ENCODE assay signal across 17 cellular contexts in genomic region chr17:14037453-14037852, GRCh38. TPM values are rescaled to one million over a fixed set of nuclear protein-coding genes. Genes with fewer than 3 reads are reported as not detected.
DNase-seq lines count a peak whose midpoint lies in the region; ATAC-seq and TF ChIP-seq lines count a peak whose summit lies in the region.
"Had no signal": no experiment of that assay in that cellular context is flagged by ENCODE, and none has a peak within 500 bp of the region (broad histone marks: within the 10 kb centered on the region; RNA-seq: fewer than 3 reads in every experiment).

No MANE protein-coding gene starts in this region.

- no peaks in the 10 kb centered on the region for H3K27me3 Mint-ChIP-seq in T-helper 2 cell treated with Interferon-gamma antibody and Interleukin-4, amounts not matched to agents 5 μg/mL and 100 μg/mL, for 36 hours (ENCODE audit: low read depth)
- H3K27me3 Mint-ChIP-seq in stimulated activated naive CD8-positive, alpha-beta T cell treated with anti-CD3 and anti-CD28 coated beads, Interleukin-15, Interleukin-2, amounts not matched to agents 100 ng/mL and 50 ng/mL, for 24 hours, result no peaks in the 10 kb centered on the region
- no peaks in the 10 kb centered on the region for H3K27me3 Mint-ChIP-seq in stimulated activated naive CD8-positive, alpha-beta T cell treated with anti-CD3 and anti-CD28 coated beads, Interleukin-15, amount 100 ng/mL, for 72 hours
- no peaks in the 10 kb centered on the region for H3K27me3 Mint-ChIP-seq in activated T-helper 17 cell treated with anti-CD3 and anti-CD28 coated beads, Interleukin-2, amount 50 U/mL, for 72 hours
- H3K27me3 Mint-ChIP-seq: B cell; CD8-positive, alpha-beta memory T cell had no signal

- no peaks in the 10 kb centered on the region for H3K27me3 ChIP-seq in left lung
- no peaks in the 10 kb centered on the region for H3K27me3 ChIP-seq in upper lobe of left lung
- H3K27me3 ChIP-seq: BLaER1 treated with 17β-estradiol and CSF1 and Interleukin-3, amounts not matched to agents 10 nM and 100 nM had no signal

- TF ChIP-seq CTCF in left lung (IDR thresholded peaks at IDR 0.05) (no peak), upper lobe of left lung (IDR thresholded peaks at IDR 0.05) (no peak)

- no peak for TF ChIP-seq POLR2A in upper lobe of left lung (IDR thresholded peaks at IDR 0.05)

- H3K4me1 ChIP-seq in left lung (no peaks in the 10 kb centered on the region), upper lobe of left lung (peaks cover 0 to 4% (median 0%) of the 10 kb centered on the region in 4 donors)
- H3K4me1 ChIP-seq: BLaER1 treated with 17β-estradiol and CSF1 and Interleukin-3, amounts not matched to agents 10 nM and 100 nM had no signal

- no peak overlapping the region for H3K27ac Mint-ChIP-seq in T-helper 2 cell treated with Interferon-gamma antibody and Interleukin-4, amounts not matched to agents 5 μg/mL and 100 μg/mL, for 36 hours
- peak overlapping the region; percentile 19 for H3K27ac Mint-ChIP-seq in stimulated activated naive CD8-positive, alpha-beta T cell treated with anti-CD3 and anti-CD28 coated beads, Interleukin-15, Interleukin-2, amounts not matched to agents 100 ng/mL and 50 ng/mL, for 24 hours
- no peak overlapping the region for H3K27ac Mint-ChIP-seq in stimulated activated naive CD8-positive, alpha-beta T cell treated with anti-CD3 and anti-CD28 coated beads, Interleukin-15, amount 100 ng/mL, for 72 hours
- H3K27ac Mint-ChIP-seq in activated T-helper 17 cell treated with anti-CD3 and anti-CD28 coated beads, Interleukin-2, amount 50 U/mL, for 72 hours, result peak overlapping the region; percentile 36
- H3K27ac Mint-ChIP-seq: B cell, H9 had no signal

- H3K4me3 ChIP-seq in left lung (no peak overlapping the region), upper lobe of left lung (no peak overlapping the region)
- H3K4me3 ChIP-seq: BLaER1 treated with 17β-estradiol and CSF1 and Interleukin-3, amounts not matched to agents 10 nM and 100 nM; GM12878 had no signal

- H3K9me3 Mint-ChIP-seq in T-helper 2 cell treated with Interferon-gamma antibody and Interleukin-4, amounts not matched to agents 5 μg/mL and 100 μg/mL, for 36 hours, result no peaks in the 10 kb centered on the region
- H3K9me3 Mint-ChIP-seq in stimulated activated naive CD8-positive, alpha-beta T cell treated with anti-CD3 and anti-CD28 coated beads, Interleukin-15, Interleukin-2, amounts not matched to agents 100 ng/mL and 50 ng/mL, for 24 hours, result peaks cover 4% of the 10 kb centered on the region
- peaks cover 4 to 15% of the 10 kb centered on the region in 2 donors for H3K9me3 Mint-ChIP-seq in stimulated activated naive CD8-positive, alpha-beta T cell treated with anti-CD3 and anti-CD28 coated beads, Interleukin-15, amount 100 ng/mL, for 72 hours
- no peaks in the 10 kb centered on the region for H3K9me3 Mint-ChIP-seq in activated T-helper 17 cell treated with anti-CD3 and anti-CD28 coated beads, Interleukin-2, amount 50 U/mL, for 72 hours
- H3K9me3 Mint-ChIP-seq: CD8-positive, alpha-beta memory T cell; H9 had no signal

- DNase-seq in T-helper 2 cell treated with Interferon-gamma antibody and Interleukin-4, amounts not matched to agents 5 μg/mL and 100 μg/mL, for 36 hours (ENCODE audit: low spot score), result no peak
- DNase-seq in T-helper 2 cell (no peak), left lung (no peak), A172 (ENCODE audit: low spot score) (no peak), upper lobe of left lung (no peak)
- no peak for DNase-seq in stimulated activated naive CD8-positive, alpha-beta T cell treated with anti-CD3 and anti-CD28 coated beads, Interleukin-15, amount 100 ng/mL, for 72 hours
- DNase-seq: 8988T; CD8-positive, alpha-beta memory T cell; COR-L47; DMS 273 treated with DMSO at 0.1 percent for 48 hours; DND-41; H9 had no signal

- ATAC-seq in stimulated activated naive CD8-positive, alpha-beta T cell treated with anti-CD3 and anti-CD28 coated beads, Interleukin-15, amount 100 ng/mL, for 72 hours, result no peak
- no peak for ATAC-seq in activated T-helper 17 cell treated with anti-CD3 and anti-CD28 coated beads, Interleukin-2, amount 50 U/mL, for 72 hours (replicated peaks)
- ATAC-seq in left lung (peak; percentile 58), upper lobe of left lung (ENCODE audit: low FRiP score in 2 of 2) (no peak)
- ATAC-seq: GM12878 had no signal

- H3K36me3 ChIP-seq in left lung (peaks cover 0 to 14% of the 10 kb centered on the region in 2 donors), upper lobe of left lung (peaks cover 0 to 12% (median 10%) of the 10 kb centered on the region in 4 donors)

- H3K9me3 ChIP-seq in left lung, result no peaks in the 10 kb centered on the region
- no peaks in the 10 kb centered on the region for H3K9me3 ChIP-seq in upper lobe of left lung

- no peak for TF ChIP-seq EP300 in upper lobe of left lung (IDR thresholded peaks at IDR 0.05)

- intact Hi-C loops in left lung (cut with DNase I), result no loop called here

- peaks cover 67% of the 10 kb centered on the region for H3K36me3 Mint-ChIP-seq in T-helper 2 cell treated with Interferon-gamma antibody and Interleukin-4, amounts not matched to agents 5 μg/mL and 100 μg/mL, for 36 hours (ENCODE audit: low read depth)
- peaks cover 72% of the 10 kb centered on the region for H3K36me3 Mint-ChIP-seq in stimulated activated naive CD8-positive, alpha-beta T cell treated with anti-CD3 and anti-CD28 coated beads, Interleukin-15, Interleukin-2, amounts not matched to agents 100 ng/mL and 50 ng/mL, for 24 hours (ENCODE audit: low read depth)
- H3K36me3 Mint-ChIP-seq in activated T-helper 17 cell treated with anti-CD3 and anti-CD28 coated beads, Interleukin-2, amount 50 U/mL, for 72 hours (ENCODE audit: low read depth), result peaks cover 27% of the 10 kb centered on the region

- WGBS in upper lobe of left lung, 2 donors, result 56 to 71% methylated on average over 1 of the region's 1 CpG

- H3K27ac ChIP-seq in left lung, result no peak overlapping the region
- H3K27ac ChIP-seq in upper lobe of left lung, result no peak overlapping the region
- H3K27ac ChIP-seq: BLaER1 treated with 17β-estradiol and CSF1 and Interleukin-3, amounts not matched to agents 10 nM and 100 nM had no signal

- peaks cover 31% of the 10 kb centered on the region for H3K4me1 Mint-ChIP-seq in T-helper 2 cell treated with Interferon-gamma antibody and Interleukin-4, amounts not matched to agents 5 μg/mL and 100 μg/mL, for 36 hours (ENCODE audit: low read depth)
- peaks cover 7% of the 10 kb centered on the region for H3K4me1 Mint-ChIP-seq in stimulated activated naive CD8-positive, alpha-beta T cell treated with anti-CD3 and anti-CD28 coated beads, Interleukin-15, Interleukin-2, amounts not matched to agents 100 ng/mL and 50 ng/mL, for 24 hours (ENCODE audit: low read depth)
- H3K4me1 Mint-ChIP-seq in stimulated activated naive CD8-positive, alpha-beta T cell treated with anti-CD3 and anti-CD28 coated beads, Interleukin-15, amount 100 ng/mL, for 72 hours, result peaks cover 16% of the 10 kb centered on the region
- H3K4me1 Mint-ChIP-seq in activated T-helper 17 cell treated with anti-CD3 and anti-CD28 coated beads, Interleukin-2, amount 50 U/mL, for 72 hours, result peaks cover 19% of the 10 kb centered on the region
- H3K4me1 Mint-ChIP-seq: B cell, H9 had no signal

- H3K4me3 Mint-ChIP-seq in T-helper 2 cell treated with Interferon-gamma antibody and Interleukin-4, amounts not matched to agents 5 μg/mL and 100 μg/mL, for 36 hours, result peak overlapping the region; percentile 15
- no peak overlapping the region for H3K4me3 Mint-ChIP-seq in stimulated activated naive CD8-positive, alpha-beta T cell treated with anti-CD3 and anti-CD28 coated beads, Interleukin-15, Interleukin-2, amounts not matched to agents 100 ng/mL and 50 ng/mL, for 24 hours
- no peak overlapping the region for H3K4me3 Mint-ChIP-seq in stimulated activated naive CD8-positive, alpha-beta T cell treated with anti-CD3 and anti-CD28 coated beads, Interleukin-15, amount 100 ng/mL, for 72 hours
- H3K4me3 Mint-ChIP-seq in activated T-helper 17 cell treated with anti-CD3 and anti-CD28 coated beads, Interleukin-2, amount 50 U/mL, for 72 hours, result no peak overlapping the region
- H3K4me3 Mint-ChIP-seq: B cell; CD8-positive, alpha-beta memory T cell; H9 had no signal

RNA-seq across cellular contexts. Expression of gene COX10, which starts 31.9 kb away (rescaled TPM):
- total RNA-seq in activated T-helper 17 cell treated with anti-CD3 and anti-CD28 coated beads, Interleukin-2, amount 50 U/mL, for 72 hours, result 10 to 100 TPM; 16.0 to 30.1 TPM
- total RNA-seq in left lung (10 to 100 TPM; 12.5 to 15.7 TPM), upper lobe of left lung (10 to 100 TPM in 5 of 6 donors, 1 to 10 TPM in 1; 6.0 to 26.7 (median 16.3) TPM)
- total RNA-seq in A172 (2014; rRNA removed; shearing (Covaris generic)), result 18.2 and 31.0 TPM in 2 replicates

Comparison
In these comparisons a context has a peak if more than half of its experiments do, and no peak if none do; other contexts are left out.
1. H3K27ac Mint-ChIP-seq: peak in stimulated activated naive CD8-positive, alpha-beta T cell treated with anti-CD3 and anti-CD28 coated beads, Interleukin-15, Interleukin-2, amounts not matched to agents 100 ng/mL and 50 ng/mL, for 24 hours (single experiment) and activated T-helper 17 cell treated with anti-CD3 and anti-CD28 coated beads, Interleukin-2, amount 50 U/mL, for 72 hours (single experiment); none in T-helper 2 cell treated with Interferon-gamma antibody and Interleukin-4, amounts not matched to agents 5 μg/mL and 100 μg/mL, for 36 hours (single experiment) and stimulated activated naive CD8-positive, alpha-beta T cell treated with anti-CD3 and anti-CD28 coated beads, Interleukin-15, amount 100 ng/mL, for 72 hours (0 of 2).